Comparison of ENCODE assay signal across 1 cellular context in the genomic region with DNA sequence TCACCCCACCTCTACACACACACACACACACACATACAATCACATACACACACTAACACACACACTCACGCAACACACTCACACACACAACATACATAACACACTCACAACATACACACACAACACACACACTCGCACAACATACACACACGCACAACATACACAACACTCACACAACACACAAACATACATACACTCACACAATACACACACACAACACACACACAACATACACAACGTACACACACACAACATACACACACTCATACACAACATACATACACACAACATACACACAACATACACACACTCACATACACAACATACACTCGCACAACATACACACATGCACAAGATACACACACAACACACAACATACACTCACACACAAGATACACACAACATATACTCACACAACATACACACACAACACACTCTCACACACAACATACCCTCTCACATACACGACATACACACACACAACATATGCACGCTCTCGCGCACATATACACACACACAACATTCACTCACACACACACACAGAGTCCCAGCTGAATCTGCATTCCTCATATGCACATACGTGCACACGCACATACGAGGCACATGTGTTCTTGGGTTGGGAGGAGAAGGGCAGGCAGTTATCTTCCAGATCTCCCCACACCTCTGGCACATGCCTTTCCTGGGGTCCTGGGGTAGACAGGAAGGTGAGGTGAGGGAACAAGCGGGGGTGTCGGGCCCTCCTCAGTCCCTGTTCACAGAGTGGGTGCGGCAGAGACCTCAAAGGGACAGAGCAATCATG.
TF ChIP-seq lines count a peak whose summit lies in the region.

No MANE protein-coding gene starts in this region.

TF ChIP-seq in HepG2, 621 proteins besides CTCF, POLR2A, EP300 and RAD21 (continued from another document and continues in another):
- TF ChIP-seq, protein P1, sequence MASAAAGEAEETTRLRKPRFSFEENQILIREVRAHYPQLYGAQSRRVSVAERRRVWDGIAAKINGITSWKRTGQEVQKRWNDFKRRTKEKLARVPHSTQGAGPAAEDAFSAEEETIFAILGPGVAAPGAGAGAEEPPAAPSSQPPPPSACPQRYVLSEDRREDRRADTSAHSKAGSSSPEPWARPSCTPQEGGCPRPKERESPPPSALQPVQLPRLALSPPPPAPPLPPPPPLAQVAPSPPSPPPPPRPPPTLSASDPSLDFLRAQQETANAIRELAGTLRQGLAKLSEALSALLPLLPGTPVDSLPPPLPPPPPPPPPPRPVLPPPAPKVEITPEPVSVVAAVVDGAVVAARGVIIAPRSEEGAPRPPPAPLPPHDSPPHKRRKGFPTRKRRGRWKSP (CRISPR knock-in tag; IDR thresholded peaks at IDR 0.05): no peak
- TF ChIP-seq, protein P2, sequence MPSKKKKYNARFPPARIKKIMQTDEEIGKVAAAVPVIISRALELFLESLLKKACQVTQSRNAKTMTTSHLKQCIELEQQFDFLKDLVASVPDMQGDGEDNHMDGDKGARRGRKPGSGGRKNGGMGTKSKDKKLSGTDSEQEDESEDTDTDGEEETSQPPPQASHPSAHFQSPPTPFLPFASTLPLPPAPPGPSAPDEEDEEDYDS (CRISPR knock-in tag; IDR thresholded peaks at IDR 0.05): no peak; the same call in 1 of the 2 replicates
- no peak for TF ChIP-seq GRHL1 (CRISPR knock-in tag; conservative IDR thresholded peaks at IDR 0.05)
- TF ChIP-seq SAP130 (CRISPR knock-in tag; IDR thresholded peaks at IDR 0.05; ENCODE audit: low read depth): no peak
- peak; percentile 80 for TF ChIP-seq ZNF282 (IDR thresholded peaks at IDR 0.05; ENCODE audit: partially characterized antibody)
- TF ChIP-seq, protein P3, sequence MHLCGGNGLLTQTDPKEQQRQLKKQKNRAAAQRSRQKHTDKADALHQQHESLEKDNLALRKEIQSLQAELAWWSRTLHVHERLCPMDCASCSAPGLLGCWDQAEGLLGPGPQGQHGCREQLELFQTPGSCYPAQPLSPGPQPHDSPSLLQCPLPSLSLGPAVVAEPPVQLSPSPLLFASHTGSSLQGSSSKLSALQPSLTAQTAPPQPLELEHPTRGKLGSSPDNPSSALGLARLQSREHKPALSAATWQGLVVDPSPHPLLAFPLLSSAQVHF (CRISPR knock-in tag; IDR thresholded peaks at IDR 0.05): peak; percentile 88
- TF ChIP-seq KDM2A (CRISPR knock-in tag; IDR thresholded peaks at IDR 0.05; ENCODE audit: borderline replicate concordance, low read depth): no peak
- TF ChIP-seq ZNF17 (CRISPR knock-in tag; IDR thresholded peaks at IDR 0.05): no peak
- TF ChIP-seq, protein P4, sequence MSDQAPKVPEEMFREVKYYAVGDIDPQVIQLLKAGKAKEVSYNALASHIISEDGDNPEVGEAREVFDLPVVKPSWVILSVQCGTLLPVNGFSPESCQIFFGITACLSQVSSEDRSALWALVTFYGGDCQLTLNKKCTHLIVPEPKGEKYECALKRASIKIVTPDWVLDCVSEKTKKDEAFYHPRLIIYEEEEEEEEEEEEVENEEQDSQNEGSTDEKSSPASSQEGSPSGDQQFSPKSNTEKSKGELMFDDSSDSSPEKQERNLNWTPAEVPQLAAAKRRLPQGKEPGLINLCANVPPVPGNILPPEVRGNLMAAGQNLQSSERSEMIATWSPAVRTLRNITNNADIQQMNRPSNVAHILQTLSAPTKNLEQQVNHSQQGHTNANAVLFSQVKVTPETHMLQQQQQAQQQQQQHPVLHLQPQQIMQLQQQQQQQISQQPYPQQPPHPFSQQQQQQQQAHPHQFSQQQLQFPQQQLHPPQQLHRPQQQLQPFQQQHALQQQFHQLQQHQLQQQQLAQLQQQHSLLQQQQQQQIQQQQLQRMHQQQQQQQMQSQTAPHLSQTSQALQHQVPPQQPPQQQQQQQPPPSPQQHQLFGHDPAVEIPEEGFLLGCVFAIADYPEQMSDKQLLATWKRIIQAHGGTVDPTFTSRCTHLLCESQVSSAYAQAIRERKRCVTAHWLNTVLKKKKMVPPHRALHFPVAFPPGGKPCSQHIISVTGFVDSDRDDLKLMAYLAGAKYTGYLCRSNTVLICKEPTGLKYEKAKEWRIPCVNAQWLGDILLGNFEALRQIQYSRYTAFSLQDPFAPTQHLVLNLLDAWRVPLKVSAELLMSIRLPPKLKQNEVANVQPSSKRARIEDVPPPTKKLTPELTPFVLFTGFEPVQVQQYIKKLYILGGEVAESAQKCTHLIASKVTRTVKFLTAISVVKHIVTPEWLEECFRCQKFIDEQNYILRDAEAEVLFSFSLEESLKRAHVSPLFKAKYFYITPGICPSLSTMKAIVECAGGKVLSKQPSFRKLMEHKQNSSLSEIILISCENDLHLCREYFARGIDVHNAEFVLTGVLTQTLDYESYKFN (CRISPR knock-in tag; conservative IDR thresholded peaks at IDR 0.05): peak; percentile 12; the same call in 1 of the 2 replicates
- TF ChIP-seq ZBTB21 (CRISPR knock-in tag; IDR thresholded peaks at IDR 0.05): no peak
- TF ChIP-seq, protein P5, sequence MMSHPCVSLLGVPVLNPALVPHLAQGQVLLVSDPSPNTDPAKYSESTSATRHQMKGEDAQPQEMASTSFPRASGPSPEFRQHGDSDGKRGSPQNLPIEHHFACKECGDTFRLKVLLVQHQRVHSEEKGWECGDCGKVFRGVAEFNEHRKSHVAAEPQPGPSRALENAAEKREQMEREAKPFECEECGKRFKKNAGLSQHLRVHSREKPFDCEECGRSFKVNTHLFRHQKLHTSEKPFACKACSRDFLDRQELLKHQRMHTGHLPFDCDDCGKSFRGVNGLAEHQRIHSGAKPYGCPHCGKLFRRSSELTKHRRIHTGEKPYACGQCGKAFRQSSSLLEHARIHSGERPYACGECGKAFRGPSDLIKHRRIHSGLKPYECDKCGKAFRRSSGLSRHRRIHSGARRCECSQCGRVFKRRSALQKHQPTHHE (CRISPR knock-in tag; IDR thresholded peaks at IDR 0.05; ENCODE audit: borderline replicate concordance): no peak
- TF ChIP-seq FOXK2 (IDR thresholded peaks at IDR 0.05): peak; percentile 75
- TF ChIP-seq ZBTB37 (CRISPR knock-in tag; IDR thresholded peaks at IDR 0.05): no peak
- no peak for TF ChIP-seq ZNF772 (CRISPR knock-in tag; IDR thresholded peaks at IDR 0.05)
- TF ChIP-seq ZNF781 (CRISPR knock-in tag; IDR thresholded peaks at IDR 0.05; ENCODE audit: borderline replicate concordance, not compliant biosample characterization): no peak
- TF ChIP-seq PBX3 (CRISPR knock-in tag; IDR thresholded peaks at IDR 0.05; ENCODE audit: borderline replicate concordance): no peak
- no peak for TF ChIP-seq ZNF460 (CRISPR knock-in tag; IDR thresholded peaks at IDR 0.05; ENCODE audit: borderline replicate concordance)
- no peak for TF ChIP-seq ZIK1 (CRISPR knock-in tag; IDR thresholded peaks at IDR 0.05; ENCODE audit: borderline replicate concordance, low read depth)
- no peak for TF ChIP-seq PITX1 (CRISPR knock-in tag; IDR thresholded peaks at IDR 0.05)
- TF ChIP-seq, protein P6, sequence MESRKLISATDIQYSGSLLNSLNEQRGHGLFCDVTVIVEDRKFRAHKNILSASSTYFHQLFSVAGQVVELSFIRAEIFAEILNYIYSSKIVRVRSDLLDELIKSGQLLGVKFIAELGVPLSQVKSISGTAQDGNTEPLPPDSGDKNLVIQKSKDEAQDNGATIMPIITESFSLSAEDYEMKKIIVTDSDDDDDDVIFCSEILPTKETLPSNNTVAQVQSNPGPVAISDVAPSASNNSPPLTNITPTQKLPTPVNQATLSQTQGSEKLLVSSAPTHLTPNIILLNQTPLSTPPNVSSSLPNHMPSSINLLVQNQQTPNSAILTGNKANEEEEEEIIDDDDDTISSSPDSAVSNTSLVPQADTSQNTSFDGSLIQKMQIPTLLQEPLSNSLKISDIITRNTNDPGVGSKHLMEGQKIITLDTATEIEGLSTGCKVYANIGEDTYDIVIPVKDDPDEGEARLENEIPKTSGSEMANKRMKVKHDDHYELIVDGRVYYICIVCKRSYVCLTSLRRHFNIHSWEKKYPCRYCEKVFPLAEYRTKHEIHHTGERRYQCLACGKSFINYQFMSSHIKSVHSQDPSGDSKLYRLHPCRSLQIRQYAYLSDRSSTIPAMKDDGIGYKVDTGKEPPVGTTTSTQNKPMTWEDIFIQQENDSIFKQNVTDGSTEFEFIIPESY (CRISPR knock-in tag; IDR thresholded peaks at IDR 0.05): 0 out of 2 replicates have a peak, but pooled peaks have one; percentile 7
- no peak for TF ChIP-seq ARHGAP35 (CRISPR knock-in tag; IDR thresholded peaks at IDR 0.05; ENCODE audit: borderline replicate concordance)
- TF ChIP-seq ZNF766 (CRISPR knock-in tag; IDR thresholded peaks at IDR 0.05; ENCODE audit: borderline replicate concordance): no peak
- TF ChIP-seq MTF2 (CRISPR knock-in tag; IDR thresholded peaks at IDR 0.05; ENCODE audit: borderline replicate concordance): no peak
- TF ChIP-seq TBL1XR1 (IDR thresholded peaks at IDR 0.05; ENCODE audit: borderline replicate concordance, low read length, partially characterized antibody): no peak
- no peak for TF ChIP-seq ZNF160 (CRISPR knock-in tag; IDR thresholded peaks at IDR 0.05)
- TF ChIP-seq, protein P7, sequence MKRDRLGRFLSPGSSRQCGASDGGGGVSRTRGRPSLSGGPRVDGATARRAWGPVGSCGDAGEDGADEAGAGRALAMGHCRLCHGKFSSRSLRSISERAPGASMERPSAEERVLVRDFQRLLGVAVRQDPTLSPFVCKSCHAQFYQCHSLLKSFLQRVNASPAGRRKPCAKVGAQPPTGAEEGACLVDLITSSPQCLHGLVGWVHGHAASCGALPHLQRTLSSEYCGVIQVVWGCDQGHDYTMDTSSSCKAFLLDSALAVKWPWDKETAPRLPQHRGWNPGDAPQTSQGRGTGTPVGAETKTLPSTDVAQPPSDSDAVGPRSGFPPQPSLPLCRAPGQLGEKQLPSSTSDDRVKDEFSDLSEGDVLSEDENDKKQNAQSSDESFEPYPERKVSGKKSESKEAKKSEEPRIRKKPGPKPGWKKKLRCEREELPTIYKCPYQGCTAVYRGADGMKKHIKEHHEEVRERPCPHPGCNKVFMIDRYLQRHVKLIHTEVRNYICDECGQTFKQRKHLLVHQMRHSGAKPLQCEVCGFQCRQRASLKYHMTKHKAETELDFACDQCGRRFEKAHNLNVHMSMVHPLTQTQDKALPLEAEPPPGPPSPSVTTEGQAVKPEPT (CRISPR knock-in tag; IDR thresholded peaks at IDR 0.05; ENCODE audit: low read depth): no peak
- TF ChIP-seq, protein P8, sequence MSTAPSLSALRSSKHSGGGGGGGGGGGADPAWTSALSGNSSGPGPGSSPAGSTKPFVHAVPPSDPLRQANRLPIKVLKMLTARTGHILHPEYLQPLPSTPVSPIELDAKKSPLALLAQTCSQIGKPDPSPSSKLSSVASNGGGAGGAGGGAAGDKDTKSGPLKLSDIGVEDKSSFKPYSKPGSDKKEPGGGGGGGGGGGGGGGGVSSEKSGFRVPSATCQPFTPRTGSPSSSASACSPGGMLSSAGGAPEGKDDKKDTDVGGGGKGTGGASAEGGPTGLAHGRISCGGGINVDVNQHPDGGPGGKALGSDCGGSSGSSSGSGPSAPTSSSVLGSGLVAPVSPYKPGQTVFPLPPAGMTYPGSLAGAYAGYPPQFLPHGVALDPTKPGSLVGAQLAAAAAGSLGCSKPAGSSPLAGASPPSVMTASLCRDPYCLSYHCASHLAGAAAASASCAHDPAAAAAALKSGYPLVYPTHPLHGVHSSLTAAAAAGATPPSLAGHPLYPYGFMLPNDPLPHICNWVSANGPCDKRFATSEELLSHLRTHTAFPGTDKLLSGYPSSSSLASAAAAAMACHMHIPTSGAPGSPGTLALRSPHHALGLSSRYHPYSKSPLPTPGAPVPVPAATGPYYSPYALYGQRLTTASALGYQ (CRISPR knock-in tag; IDR thresholded peaks at IDR 0.05): no peak
- no peak for TF ChIP-seq MZF1 (CRISPR knock-in tag; IDR thresholded peaks at IDR 0.05; ENCODE audit: borderline replicate concordance)
- TF ChIP-seq, protein P9, sequence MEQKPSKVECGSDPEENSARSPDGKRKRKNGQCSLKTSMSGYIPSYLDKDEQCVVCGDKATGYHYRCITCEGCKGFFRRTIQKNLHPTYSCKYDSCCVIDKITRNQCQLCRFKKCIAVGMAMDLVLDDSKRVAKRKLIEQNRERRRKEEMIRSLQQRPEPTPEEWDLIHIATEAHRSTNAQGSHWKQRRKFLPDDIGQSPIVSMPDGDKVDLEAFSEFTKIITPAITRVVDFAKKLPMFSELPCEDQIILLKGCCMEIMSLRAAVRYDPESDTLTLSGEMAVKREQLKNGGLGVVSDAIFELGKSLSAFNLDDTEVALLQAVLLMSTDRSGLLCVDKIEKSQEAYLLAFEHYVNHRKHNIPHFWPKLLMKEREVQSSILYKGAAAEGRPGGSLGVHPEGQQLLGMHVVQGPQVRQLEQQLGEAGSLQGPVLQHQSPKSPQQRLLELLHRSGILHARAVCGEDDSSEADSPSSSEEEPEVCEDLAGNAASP (CRISPR knock-in tag; IDR thresholded peaks at IDR 0.05; ENCODE audit: borderline replicate concordance): no peak
- TF ChIP-seq RAD51 (IDR thresholded peaks at IDR 0.05; ENCODE audit: borderline replicate concordance): peak; percentile 32; the same call in 1 of the 2 replicates
- TF ChIP-seq PHF8 (CRISPR knock-in tag; IDR thresholded peaks at IDR 0.05): no peak
- TF ChIP-seq ZNF446 (CRISPR knock-in tag; IDR thresholded peaks at IDR 0.05): no peak
- no peak for TF ChIP-seq PRPF4 (IDR thresholded peaks at IDR 0.05; ENCODE audit: low read depth, low read length, poor library complexity, severe bottlenecking)
- TF ChIP-seq HOXA3 (CRISPR knock-in tag; IDR thresholded peaks at IDR 0.05): no peak
- TF ChIP-seq ZNF672 (CRISPR knock-in tag; IDR thresholded peaks at IDR 0.05): peak; percentile 80; the same call in 1 of the 2 replicates
- no peak for TF ChIP-seq SMARCE1 (IDR thresholded peaks at IDR 0.05; ENCODE audit: borderline replicate concordance)
